ENCODE assay signal across 10 cellular contexts in genomic region chr2:118047273-118047898, GRCh38. TPM values are rescaled to one million over a fixed set of nuclear protein-coding genes. Genes with fewer than 3 reads are reported as not detected.
DNase-seq lines count a peak whose midpoint lies in the region; ATAC-seq and TF ChIP-seq lines count a peak whose summit lies in the region.
"Had no signal": no experiment of that assay in that cellular context is flagged by ENCODE, and none has a peak within 500 bp of the region (broad histone marks: within the 10 kb centered on the region; RNA-seq: fewer than 3 reads in every experiment).

No MANE protein-coding gene starts in this region.

- CTCF ChIA-PET in RWPE1 (lab: Yijun Ruan, JAX), result interaction anchor here (0.5 to 2.9 kb wide), 16 partner anchors 7 to 1361 kb away, joined by 3 to 18 read pairs (median 4); partner anchors contain the start of gene INSIG2

- ATAC-seq in upper lobe of right lung (peak; percentile 40), GM19023 (IDR thresholded peaks at IDR 0.05; ENCODE audit: unreplicated experiment) (no peak)

- DNase-seq in SIG-M5 treated with dmso at 0.1 percent for 504 hours (lab: John Stamatoyannopoulos, UW; ENCODE audit: unreplicated experiment) (peak; percentile 5), SIG-M5 (lab: John Stamatoyannopoulos, UW) (no peak), RWPE1 (ENCODE audit: low spot score) (peak; percentile 36), glomerular visceral epithelial cell (ENCODE audit: extremely low spot score) (peak; percentile 15), upper lobe of right lung (no peak), NCI-H510A treated with DMSO at 0.1 percent for 48 hours (lab: John Stamatoyannopoulos, UW) (no peak), NCI-H128 (lab: John Stamatoyannopoulos, UW; ENCODE audit: unreplicated experiment) (no peak)
- DNase-seq: activated CD4-positive, alpha-beta T cell treated with anti-CD3 and anti-CD28 coated beads, Interleukin-2, amount 10 ng/mL, durations not matched to agents 24 days and 14 days; activated gamma-delta T cell treated with Interleukin-2 at 50 U/mL for 16 hours had no signal

- POLR2A ChIA-PET in RWPE1 (lab: Yijun Ruan, JAX; ENCODE audit: low non-redundant PET), result no interaction called here

- H3K27me3 ChIP-seq in upper lobe of right lung, result peaks cover 19% of the 10 kb centered on the region

- no peak overlapping the region for H3K4me3 ChIP-seq in upper lobe of right lung

- no peak for TF ChIP-seq CTCF in RWPE1 (conservative IDR thresholded peaks at IDR 0.05; ENCODE audit: low read depth)
- TF ChIP-seq CTCF in upper lobe of right lung (IDR thresholded peaks at IDR 0.05), result no peak

- H3K36me3 ChIP-seq in upper lobe of right lung, result no peaks in the 10 kb centered on the region

- intact Hi-C loops in upper lobe of right lung (cut with DNase I), result no loop called here

- H3K27ac ChIP-seq in RWPE1 (no peak overlapping the region), upper lobe of right lung (no peak overlapping the region)

- no peaks in the 10 kb centered on the region for H3K9me3 ChIP-seq in upper lobe of right lung

- peaks cover 8% of the 10 kb centered on the region for H3K4me1 ChIP-seq in upper lobe of right lung

RNA-seq across cellular contexts. Expression of gene CCDC93, which starts 33.5 kb away (rescaled TPM):
- 37.8 TPM for total RNA-seq in upper lobe of right lung

RNA-seq across cellular contexts. Expression of gene INSIG2, which starts 40.9 kb away (rescaled TPM):
- total RNA-seq in upper lobe of right lung, result 42.0 TPM

Comparison
In these comparisons a context has a peak if more than half of its experiments do, and no peak if none do; other contexts are left out.
1. DNase-seq: peak in SIG-M5 treated with dmso at 0.1 percent for 504 hours (single experiment), RWPE1 (single experiment) and glomerular visceral epithelial cell (single experiment); none in SIG-M5 (single experiment), upper lobe of right lung (single experiment), NCI-H510A treated with DMSO at 0.1 percent for 48 hours (single experiment) and NCI-H128 (single experiment).